In the genomic region with DNA sequence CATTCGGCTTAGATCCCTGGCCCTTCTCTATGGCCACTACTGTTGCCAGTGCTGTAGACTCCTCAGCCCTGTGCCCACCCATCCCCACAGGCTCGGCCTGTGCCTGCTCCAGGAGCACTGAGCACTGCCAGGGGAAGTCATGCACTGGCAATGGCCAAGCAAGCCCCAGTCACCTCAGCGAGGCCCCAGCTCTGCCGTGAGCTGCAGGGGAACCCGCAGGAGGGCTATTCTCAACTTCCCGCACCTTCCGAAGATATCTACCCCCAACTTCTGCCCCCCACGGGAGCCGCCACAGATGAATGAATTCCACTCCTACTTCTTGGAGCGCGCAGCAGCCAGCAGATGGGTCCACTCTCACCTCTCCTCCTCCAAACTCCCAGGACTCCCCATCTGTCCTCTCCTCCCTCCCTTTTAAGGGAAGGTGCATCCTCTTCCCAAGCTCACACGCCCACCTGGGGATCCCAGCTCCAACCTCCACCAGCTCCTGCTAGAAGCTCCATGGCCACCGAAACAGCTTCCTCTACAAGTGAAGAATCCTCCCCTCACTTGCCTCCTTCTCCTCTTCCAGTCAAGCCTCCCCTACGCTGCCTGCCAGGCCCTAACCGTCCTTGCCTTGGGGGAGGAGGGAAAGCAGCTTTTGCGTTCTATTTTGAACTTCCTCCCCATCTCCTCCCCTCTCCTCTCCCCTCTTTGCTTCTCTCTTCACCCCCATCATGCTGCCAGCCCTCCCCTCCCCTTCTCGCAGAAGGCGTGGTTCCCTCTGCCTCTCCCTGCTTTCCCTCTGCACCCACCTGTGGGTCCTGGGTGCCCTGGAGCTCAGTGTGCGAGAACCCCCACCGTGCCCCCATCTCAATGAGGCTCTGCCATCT, we compare ENCODE assay signal across 27 cellular contexts. TPM values are rescaled to one million over a fixed set of nuclear protein-coding genes. Genes with fewer than 3 reads are reported as not detected.
DNase-seq lines count a peak whose midpoint lies in the region; ATAC-seq, FAIRE-seq and TF ChIP-seq lines count a peak whose summit lies in the region.
"Had no signal": no experiment of that assay in that cellular context is flagged by ENCODE, and none has a peak within 500 bp of the region (broad histone marks: within the 10 kb centered on the region; RNA-seq: fewer than 3 reads in every experiment).

No MANE protein-coding gene starts in this region.

- WGBS in right lobe of liver (ENCODE audit: insufficient coverage, low coverage, low lambda C conversion rate, missing lambda C conversion rate): 89% methylated on average over 19 of the region's 20 CpGs
- 96% methylated on average over 20 of the region's 20 CpGs for WGBS in HepG2 (ENCODE audit: low lambda C conversion rate)

- H4K20me1 ChIP-seq in HepG2 (ENCODE audit: insufficient read depth, low read length): no peaks in the 10 kb centered on the region

- no peaks in the 10 kb centered on the region for H3K9me3 ChIP-seq in right lobe of liver
- H3K9me3 ChIP-seq in HepG2 (ENCODE audit: low read length): no peaks in the 10 kb centered on the region
- H3K9me3 ChIP-seq in naive thymus-derived CD4-positive, alpha-beta T cell (ENCODE audit: control insufficient read depth in 2 of 3, low read length in 3 of 3): no peaks in the 10 kb centered on the region
- H3K9me3 ChIP-seq: adrenal gland, body of pancreas, esophagus muscularis mucosa, ovary, upper lobe of left lung had no signal

- H3K79me2 ChIP-seq in HepG2 (ENCODE audit: insufficient read depth, low read length): no peaks in the 10 kb centered on the region

- TF ChIP-seq RAD21 in HepG2 (CRISPR knock-in tag; IDR thresholded peaks at IDR 0.05): no peak

- no peak for TF ChIP-seq CTCF in right lobe of liver (IDR thresholded peaks at IDR 0.05)
- no peak for TF ChIP-seq CTCF in HepG2 (CRISPR knock-in tag; IDR thresholded peaks at IDR 0.05)
- no peak for TF ChIP-seq CTCF in neural crest cell (conservative IDR thresholded peaks at IDR 0.05)

- H3K27me3 ChIP-seq in right lobe of liver (no peaks in the 10 kb centered on the region), HepG2 (ENCODE audit: control insufficient read depth in 1 of 2, insufficient read depth in 2 of 2, low read length in 2 of 2) (no peaks in the 10 kb centered on the region)
- H3K27me3 ChIP-seq in naive thymus-derived CD4-positive, alpha-beta T cell (ENCODE audit: control insufficient read depth in 2 of 2, insufficient read depth in 2 of 2, low read length in 2 of 2): no peaks in the 10 kb centered on the region
- H3K27me3 ChIP-seq: adrenal gland, body of pancreas, esophagus muscularis mucosa, ovary, upper lobe of left lung had no signal

- no peaks in the 10 kb centered on the region for H3K36me3 Mint-ChIP-seq in neural crest cell (ENCODE audit: low read depth)
- H3K36me3 Mint-ChIP-seq in naive thymus-derived CD4-positive, alpha-beta T cell: peaks cover 0 to 16% (median 6%) of the 10 kb centered on the region in 5 donors

- in situ Hi-C loops in HepG2 (cut with HindIII; ENCODE audit: extremely low pct_ligation_motif_present, low pct_unique_long_range_greater_than_20kb): no loop called here

- no peak for ATAC-seq in right lobe of liver
- ATAC-seq in HepG2: no peak; the same call in 2 of the 3 replicates
- no peak for ATAC-seq in GM18505 (IDR thresholded peaks at IDR 0.05; ENCODE audit: unreplicated experiment)
- ATAC-seq in naive thymus-derived CD4-positive, alpha-beta T cell: no peak
- ATAC-seq: activated CD4-positive, CD25-positive, alpha-beta regulatory T cell treated with anti-CD3 and anti-CD28 coated beads, Interleukin-2, amount 50 U/mL, for 24 hours; activated CD8-positive, alpha-beta T cell treated with anti-CD3 and anti-CD28 coated beads for 36 hours; body of pancreas; K562; T-cell had no signal

- H3K36me3 ChIP-seq in right lobe of liver: peaks cover 0 to 16% (median 5%) of the 10 kb centered on the region in 4 donors
- H3K36me3 ChIP-seq in HepG2 (replicated peaks in 1 of 2; ENCODE audit: control insufficient read depth in 1 of 2, insufficient read depth in 2 of 2, low read length in 2 of 2): peaks cover 0 to 4% of the 10 kb centered on the region in 2 experiments; a peak in 3 of 5 replicates
- H3K36me3 ChIP-seq in naive thymus-derived CD4-positive, alpha-beta T cell (ENCODE audit: control insufficient read depth in 2 of 3, insufficient read depth in 3 of 3, low read length in 3 of 3): peaks cover 0 to 12% (median 0%) of the 10 kb centered on the region in 3 experiments
- H3K36me3 ChIP-seq: adrenal gland, ovary had no signal

- H3K4me1 ChIP-seq in right lobe of liver: no peaks in the 10 kb centered on the region
- no peaks in the 10 kb centered on the region for H3K4me1 ChIP-seq in HepG2 (ENCODE audit: insufficient read depth, low read length)
- no peaks in the 10 kb centered on the region for H3K4me1 ChIP-seq in naive thymus-derived CD4-positive, alpha-beta T cell (ENCODE audit: control insufficient read depth in 2 of 2, insufficient read depth in 2 of 2, low read length in 2 of 2)
- H3K4me1 ChIP-seq: body of pancreas, upper lobe of left lung had no signal

- H3K4me3 Mint-ChIP-seq in neural crest cell: no peak overlapping the region
- H3K4me3 Mint-ChIP-seq in naive thymus-derived CD4-positive, alpha-beta T cell: no peak overlapping the region
- H3K4me3 Mint-ChIP-seq: activated CD8-positive, alpha-beta T cell treated with anti-CD3 and anti-CD28 coated beads for 36 hours; T-cell had no signal

- H3K4me1 Mint-ChIP-seq in neural crest cell: peaks cover 4% of the 10 kb centered on the region
- H3K4me1 Mint-ChIP-seq in naive thymus-derived CD4-positive, alpha-beta T cell: peaks cover 0 to 8% (median 0%) of the 10 kb centered on the region in 7 donors
- H3K4me1 Mint-ChIP-seq: T-cell had no signal

- DNase-seq in right lobe of liver: peak in 2 of 3 donors; percentile 20 to 39
- no peak for DNase-seq in HepG2 (ENCODE audit: low spot score)
- DNase-seq in ecto neural progenitor cell (ENCODE audit: low spot score): peak; percentile 24
- no peak for DNase-seq in neural crest cell (ENCODE audit: low read depth, low spot score)
- DNase-seq in AG08395 (ENCODE audit: low spot score): no peak
- DNase-seq in naive thymus-derived CD4-positive, alpha-beta T cell: no peak
- DNase-seq: activated CD8-positive, alpha-beta T cell treated with anti-CD3 and anti-CD28 coated beads for 36 hours; activated naive CD4-positive, alpha-beta T cell; activated T-cell treated with anti-CD3 and anti-CD28 coated beads, Interleukin-2, amount 50 U/mL, for 1 hour; body of pancreas; Calu3; DND-41; foreskin melanocyte; HCEC 1CT; NCI-H1105 treated with DMSO at 0.1 percent for 48 hours; NCI-H1930; stimulated activated CD4-positive, alpha-beta T cell treated with anti-CD3 and anti-CD28 coated beads, Interleukin-2, amount 100 ng/mL, for 48 hours had no signal

- no peak overlapping the region for H2AFZ ChIP-seq in HepG2 (ENCODE audit: low read length)

- intact Hi-C loops in right lobe of liver (cut with DNase I) (no loop called here), HepG2 (cut with micrococcal nuclease; ENCODE audit: unreplicated experiment) (no loop called here)
- intact Hi-C loops in naive thymus-derived CD4-positive, alpha-beta T cell (cut with micrococcal nuclease): no loop called here

- H3K27ac ChIP-seq in right lobe of liver (no peak overlapping the region), HepG2 (ENCODE audit: extremely low read length, insufficient read depth, low read length) (no peak overlapping the region)
- no peak overlapping the region for H3K27ac ChIP-seq in naive thymus-derived CD4-positive, alpha-beta T cell (ENCODE audit: low read depth, low read length)
- H3K27ac ChIP-seq: adrenal gland, body of pancreas, esophagus muscularis mucosa, ovary, upper lobe of left lung had no signal

- TF ChIP-seq POLR2A in right lobe of liver (IDR thresholded peaks at IDR 0.05): no peak
- no peak for TF ChIP-seq POLR2A in HepG2 (IDR thresholded peaks at IDR 0.05; ENCODE audit: insufficient read depth in 1 of 2, low read depth in 2 of 2, low read length in 2 of 2)
- no peak for TF ChIP-seq POLR2A in GM18505 (IDR thresholded peaks at IDR 0.05; ENCODE audit: borderline replicate concordance, extremely low read depth, insufficient read depth, insufficient read length)

- no peaks in the 10 kb centered on the region for H3K27me3 Mint-ChIP-seq in neural crest cell (ENCODE audit: low read depth)
- no peaks in the 10 kb centered on the region for H3K27me3 Mint-ChIP-seq in naive thymus-derived CD4-positive, alpha-beta T cell
- H3K27me3 Mint-ChIP-seq: activated CD8-positive, alpha-beta T cell treated with anti-CD3 and anti-CD28 coated beads for 36 hours; T-cell had no signal

- no peak for FAIRE-seq in HepG2 (lab: Jason Lieb, UNC)
- FAIRE-seq: K562, TTC549 had no signal

- H3K9ac ChIP-seq in HepG2 (ENCODE audit: insufficient read depth, low read depth, low read length): no peak overlapping the region

- no peaks in the 10 kb centered on the region for H3K9me3 Mint-ChIP-seq in neural crest cell
- H3K9me3 Mint-ChIP-seq in naive thymus-derived CD4-positive, alpha-beta T cell: no peaks in the 10 kb centered on the region
- H3K9me3 Mint-ChIP-seq: activated CD8-positive, alpha-beta T cell treated with anti-CD3 and anti-CD28 coated beads for 36 hours; CD14-positive monocyte; T-cell had no signal

- POLR2A ChIA-PET in HepG2 (lab: Yijun Ruan, JAX): no interaction called here
- POLR2A ChIA-PET in naive thymus-derived CD4-positive, alpha-beta T cell (lab: Charles Lee): no interaction called here

- H3K27ac Mint-ChIP-seq in neural crest cell (ENCODE audit: unreplicated experiment): peak overlapping the region; percentile 67
- H3K27ac Mint-ChIP-seq in naive thymus-derived CD4-positive, alpha-beta T cell: peak overlapping the region in 1 of 9 donors; percentile 81
- H3K27ac Mint-ChIP-seq: activated CD8-positive, alpha-beta T cell treated with anti-CD3 and anti-CD28 coated beads for 36 hours; CD14-positive monocyte; T-cell had no signal

- H3K4me3 ChIP-seq in right lobe of liver (no peak overlapping the region), HepG2 (replicated peaks in 1 of 3; ENCODE audit: insufficient read depth in 1 of 3, low read depth in 2 of 3, low read length in 3 of 3) (no peak overlapping the region)
- H3K4me3 ChIP-seq in naive thymus-derived CD4-positive, alpha-beta T cell (ENCODE audit: low read length): no peak overlapping the region
- H3K4me3 ChIP-seq: adrenal gland, body of pancreas, esophagus muscularis mucosa, K562, ovary, upper lobe of left lung had no signal

- no peak overlapping the region for H3K4me2 ChIP-seq in HepG2 (ENCODE audit: low read depth, low read length)

- BruUV-seq in HepG2 (replicated peaks; lab: Mats Ljungman, UMichigan): no TSS peak

- TF ChIP-seq EP300 in HepG2 (IDR thresholded peaks at IDR 0.05; ENCODE audit: low read depth in 2 of 2, low read length in 2 of 2): no peak
- TF ChIP-seq EP300 in HepG2 (CRISPR knock-in tag; IDR thresholded peaks at IDR 0.05; ENCODE audit: borderline replicate concordance): no peak

- CTCF ChIA-PET in HepG2 (lab: Yijun Ruan, JAX; ENCODE audit: low intra/inter-chr PET ratio, low total read pairs): no interaction called here
- CTCF ChIA-PET in naive thymus-derived CD4-positive, alpha-beta T cell (lab: Charles Lee): no interaction called here

RNA-seq across cellular contexts. Expression of a gene that starts 52.2 kb away (rescaled TPM):
- 100 to 1,000 TPM; 121 to 261 (median 167) TPM for total RNA-seq in right lobe of liver
- total RNA-seq in HepG2 (2016; rRNA removed; fragmentation: Illumina TruSeq; extraction: Trizol): 75.1 and 81.0 TPM in 2 replicates
- 12.2 and 14.5 TPM in 2 replicates for total RNA-seq in HepG2 (2016; cell fraction: cytosol; rRNA removed; fragmentation: Illumina TruSeq; extraction: Trizol; ENCODE audit: low read depth)
- total RNA-seq in HepG2 (2016; cell fraction: insoluble cytoplasmic fraction; rRNA removed; fragmentation: Illumina TruSeq; extraction: Trizol): 76.9 and 79.4 TPM in 2 replicates
- 29.4 and 31.9 TPM in 2 replicates for total RNA-seq in HepG2 (2016; cell fraction: membrane; rRNA removed; fragmentation: Illumina TruSeq; extraction: Trizol)
- total RNA-seq in HepG2 (2016; cell fraction: nucleus; rRNA removed; fragmentation: Illumina TruSeq; extraction: Trizol): 35.5 and 39.2 TPM in 2 replicates
- 60.7 and 63.7 TPM in 2 replicates for polyA plus RNA-seq in HepG2 (2011; rRNA removed)
- 56.0 and 100 TPM in 2 replicates for polyA plus RNA-seq in HepG2 (2011; cell fraction: cytosol; rRNA removed)
- 50.1 and 50.6 TPM in 2 replicates for polyA plus RNA-seq in HepG2 (2011; cell fraction: nucleus; rRNA removed)
- polyA plus RNA-seq in HepG2 (2012): 45.4 and 52.9 TPM in 2 replicates
- polyA plus RNA-seq in HepG2 (2016; cell fraction: cytosol; fragmentation: Illumina TruSeq; extraction: Trizol; ENCODE audit: low read depth): 14.1 and 18.0 TPM in 2 replicates
- 103 and 110 TPM in 2 replicates for polyA plus RNA-seq in HepG2 (2016; cell fraction: insoluble cytoplasmic fraction; fragmentation: Illumina TruSeq; extraction: Trizol; ENCODE audit: low read depth)
- polyA plus RNA-seq in HepG2 (2016; cell fraction: membrane; fragmentation: Illumina TruSeq; extraction: Trizol; ENCODE audit: low read depth): 30.2 and 30.4 TPM in 2 replicates
- 79.7 and 88.3 TPM in 2 replicates for polyA plus RNA-seq in HepG2 (2016; cell fraction: nucleus; fragmentation: Illumina TruSeq; extraction: Trizol; ENCODE audit: insufficient read depth, low read depth)
- polyA minus RNA-seq in HepG2 (2011; rRNA and poly(A)+ RNA removed; ENCODE audit: low replicate concordance): 62.3 and 119 TPM in 2 replicates
- polyA minus RNA-seq in HepG2 (2011; cell fraction: cytosol; rRNA and poly(A)+ RNA removed): 32.5 and 35.0 TPM in 2 replicates
- 14.2 and 19.1 TPM in 2 replicates for polyA minus RNA-seq in HepG2 (2011; cell fraction: nucleus; rRNA and poly(A)+ RNA removed)
- 39.0 and 43.7 TPM in 2 replicates for total RNA-seq in neural crest cell
- total RNA-seq in naive thymus-derived CD4-positive, alpha-beta T cell: 10 to 100 TPM; 21.9 to 35.6 (median 24.5) TPM
- polyA plus RNA-seq in naive thymus-derived CD4-positive, alpha-beta T cell: 100 to 1,000 TPM in 1 of 2 donors, 10 to 100 TPM in 1; 92.3 to 126 TPM

Comparison
In these comparisons a context has a peak if more than half of its experiments do, and no peak if none do; other contexts are left out.
1. DNase-seq: peak in right lobe of liver (2 of 3) and ecto neural progenitor cell (single experiment); none in HepG2 (single experiment), neural crest cell (single experiment), AG08395 (single experiment) and naive thymus-derived CD4-positive, alpha-beta T cell (0 of 9).